Comparison of ENCODE assay signal across 1 cellular context in the genomic region with DNA sequence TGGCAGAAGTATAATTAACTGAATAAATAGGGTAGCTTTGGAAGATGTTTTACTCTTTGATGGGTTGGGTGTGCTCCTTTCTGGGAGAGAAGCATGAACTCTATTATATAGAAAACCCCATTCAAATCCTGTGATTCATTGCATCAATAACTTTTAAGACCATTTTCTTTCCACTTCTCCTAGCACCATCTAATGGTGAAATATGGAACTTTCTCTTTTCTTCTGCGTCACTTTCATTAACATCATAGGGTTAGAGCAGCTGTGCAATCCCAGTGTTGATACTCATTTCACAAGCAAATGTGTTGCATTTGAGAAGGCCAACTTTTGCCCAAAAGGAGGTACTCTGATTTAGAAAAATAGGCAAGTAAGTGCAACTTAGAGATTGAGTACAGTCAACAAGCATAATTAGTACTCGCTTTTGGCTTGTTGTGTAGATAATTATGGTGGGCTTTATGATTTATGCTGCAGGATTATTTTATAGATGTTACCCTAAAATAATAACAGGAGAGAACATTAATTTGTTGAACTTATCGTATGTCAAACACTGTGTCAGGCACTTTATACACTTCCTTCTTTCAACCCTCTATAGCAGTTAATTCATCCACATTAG.
TF ChIP-seq lines count a peak whose summit lies in the region.

No MANE protein-coding gene starts in this region.

TF ChIP-seq in K562, 482 proteins besides CTCF, POLR2A, EP300 and RAD21 (continued from another document and continues in another):
- TF ChIP-seq, protein P1, sequence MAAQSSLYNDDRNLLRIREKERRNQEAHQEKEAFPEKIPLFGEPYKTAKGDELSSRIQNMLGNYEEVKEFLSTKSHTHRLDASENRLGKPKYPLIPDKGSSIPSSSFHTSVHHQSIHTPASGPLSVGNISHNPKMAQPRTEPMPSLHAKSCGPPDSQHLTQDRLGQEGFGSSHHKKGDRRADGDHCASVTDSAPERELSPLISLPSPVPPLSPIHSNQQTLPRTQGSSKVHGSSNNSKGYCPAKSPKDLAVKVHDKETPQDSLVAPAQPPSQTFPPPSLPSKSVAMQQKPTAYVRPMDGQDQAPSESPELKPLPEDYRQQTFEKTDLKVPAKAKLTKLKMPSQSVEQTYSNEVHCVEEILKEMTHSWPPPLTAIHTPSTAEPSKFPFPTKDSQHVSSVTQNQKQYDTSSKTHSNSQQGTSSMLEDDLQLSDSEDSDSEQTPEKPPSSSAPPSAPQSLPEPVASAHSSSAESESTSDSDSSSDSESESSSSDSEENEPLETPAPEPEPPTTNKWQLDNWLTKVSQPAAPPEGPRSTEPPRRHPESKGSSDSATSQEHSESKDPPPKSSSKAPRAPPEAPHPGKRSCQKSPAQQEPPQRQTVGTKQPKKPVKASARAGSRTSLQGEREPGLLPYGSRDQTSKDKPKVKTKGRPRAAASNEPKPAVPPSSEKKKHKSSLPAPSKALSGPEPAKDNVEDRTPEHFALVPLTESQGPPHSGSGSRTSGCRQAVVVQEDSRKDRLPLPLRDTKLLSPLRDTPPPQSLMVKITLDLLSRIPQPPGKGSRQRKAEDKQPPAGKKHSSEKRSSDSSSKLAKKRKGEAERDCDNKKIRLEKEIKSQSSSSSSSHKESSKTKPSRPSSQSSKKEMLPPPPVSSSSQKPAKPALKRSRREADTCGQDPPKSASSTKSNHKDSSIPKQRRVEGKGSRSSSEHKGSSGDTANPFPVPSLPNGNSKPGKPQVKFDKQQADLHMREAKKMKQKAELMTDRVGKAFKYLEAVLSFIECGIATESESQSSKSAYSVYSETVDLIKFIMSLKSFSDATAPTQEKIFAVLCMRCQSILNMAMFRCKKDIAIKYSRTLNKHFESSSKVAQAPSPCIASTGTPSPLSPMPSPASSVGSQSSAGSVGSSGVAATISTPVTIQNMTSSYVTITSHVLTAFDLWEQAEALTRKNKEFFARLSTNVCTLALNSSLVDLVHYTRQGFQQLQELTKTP (IDR thresholded peaks at IDR 0.05; ENCODE audit: low read depth in 1 of 2, partially characterized antibody in 2 of 2): peak in 1 of 2 experiments; percentile 47
- TF ChIP-seq MECOM (CRISPR knock-in tag; IDR thresholded peaks at IDR 0.05): peak; percentile 28; the same call in 1 of the 2 replicates
- no peak for TF ChIP-seq ZKSCAN1 (IDR thresholded peaks at IDR 0.05; ENCODE audit: low read depth, low read length)
- TF ChIP-seq KDM1A (IDR thresholded peaks at IDR 0.05): peak; percentile 69 to 71
- TF ChIP-seq POLR2G (IDR thresholded peaks at IDR 0.05; ENCODE audit: low read depth, low read length): peak; percentile 72
- peak; percentile 87 for TF ChIP-seq ZNF23 (CRISPR knock-in tag; IDR thresholded peaks at IDR 0.05)
- TF ChIP-seq, protein P2, sequence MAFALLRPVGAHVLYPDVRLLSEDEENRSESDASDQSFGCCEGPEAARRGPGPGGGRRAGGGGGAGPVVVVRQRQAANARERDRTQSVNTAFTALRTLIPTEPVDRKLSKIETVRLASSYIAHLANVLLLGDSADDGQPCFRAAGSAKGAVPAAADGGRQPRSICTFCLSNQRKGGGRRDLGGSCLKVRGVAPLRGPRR (CRISPR knock-in tag; IDR thresholded peaks at IDR 0.05): no peak
- TF ChIP-seq POLR2AphosphoS2 (IDR thresholded peaks at IDR 0.05; ENCODE audit: low read length): peak; percentile 99
- TF ChIP-seq, protein P3, sequence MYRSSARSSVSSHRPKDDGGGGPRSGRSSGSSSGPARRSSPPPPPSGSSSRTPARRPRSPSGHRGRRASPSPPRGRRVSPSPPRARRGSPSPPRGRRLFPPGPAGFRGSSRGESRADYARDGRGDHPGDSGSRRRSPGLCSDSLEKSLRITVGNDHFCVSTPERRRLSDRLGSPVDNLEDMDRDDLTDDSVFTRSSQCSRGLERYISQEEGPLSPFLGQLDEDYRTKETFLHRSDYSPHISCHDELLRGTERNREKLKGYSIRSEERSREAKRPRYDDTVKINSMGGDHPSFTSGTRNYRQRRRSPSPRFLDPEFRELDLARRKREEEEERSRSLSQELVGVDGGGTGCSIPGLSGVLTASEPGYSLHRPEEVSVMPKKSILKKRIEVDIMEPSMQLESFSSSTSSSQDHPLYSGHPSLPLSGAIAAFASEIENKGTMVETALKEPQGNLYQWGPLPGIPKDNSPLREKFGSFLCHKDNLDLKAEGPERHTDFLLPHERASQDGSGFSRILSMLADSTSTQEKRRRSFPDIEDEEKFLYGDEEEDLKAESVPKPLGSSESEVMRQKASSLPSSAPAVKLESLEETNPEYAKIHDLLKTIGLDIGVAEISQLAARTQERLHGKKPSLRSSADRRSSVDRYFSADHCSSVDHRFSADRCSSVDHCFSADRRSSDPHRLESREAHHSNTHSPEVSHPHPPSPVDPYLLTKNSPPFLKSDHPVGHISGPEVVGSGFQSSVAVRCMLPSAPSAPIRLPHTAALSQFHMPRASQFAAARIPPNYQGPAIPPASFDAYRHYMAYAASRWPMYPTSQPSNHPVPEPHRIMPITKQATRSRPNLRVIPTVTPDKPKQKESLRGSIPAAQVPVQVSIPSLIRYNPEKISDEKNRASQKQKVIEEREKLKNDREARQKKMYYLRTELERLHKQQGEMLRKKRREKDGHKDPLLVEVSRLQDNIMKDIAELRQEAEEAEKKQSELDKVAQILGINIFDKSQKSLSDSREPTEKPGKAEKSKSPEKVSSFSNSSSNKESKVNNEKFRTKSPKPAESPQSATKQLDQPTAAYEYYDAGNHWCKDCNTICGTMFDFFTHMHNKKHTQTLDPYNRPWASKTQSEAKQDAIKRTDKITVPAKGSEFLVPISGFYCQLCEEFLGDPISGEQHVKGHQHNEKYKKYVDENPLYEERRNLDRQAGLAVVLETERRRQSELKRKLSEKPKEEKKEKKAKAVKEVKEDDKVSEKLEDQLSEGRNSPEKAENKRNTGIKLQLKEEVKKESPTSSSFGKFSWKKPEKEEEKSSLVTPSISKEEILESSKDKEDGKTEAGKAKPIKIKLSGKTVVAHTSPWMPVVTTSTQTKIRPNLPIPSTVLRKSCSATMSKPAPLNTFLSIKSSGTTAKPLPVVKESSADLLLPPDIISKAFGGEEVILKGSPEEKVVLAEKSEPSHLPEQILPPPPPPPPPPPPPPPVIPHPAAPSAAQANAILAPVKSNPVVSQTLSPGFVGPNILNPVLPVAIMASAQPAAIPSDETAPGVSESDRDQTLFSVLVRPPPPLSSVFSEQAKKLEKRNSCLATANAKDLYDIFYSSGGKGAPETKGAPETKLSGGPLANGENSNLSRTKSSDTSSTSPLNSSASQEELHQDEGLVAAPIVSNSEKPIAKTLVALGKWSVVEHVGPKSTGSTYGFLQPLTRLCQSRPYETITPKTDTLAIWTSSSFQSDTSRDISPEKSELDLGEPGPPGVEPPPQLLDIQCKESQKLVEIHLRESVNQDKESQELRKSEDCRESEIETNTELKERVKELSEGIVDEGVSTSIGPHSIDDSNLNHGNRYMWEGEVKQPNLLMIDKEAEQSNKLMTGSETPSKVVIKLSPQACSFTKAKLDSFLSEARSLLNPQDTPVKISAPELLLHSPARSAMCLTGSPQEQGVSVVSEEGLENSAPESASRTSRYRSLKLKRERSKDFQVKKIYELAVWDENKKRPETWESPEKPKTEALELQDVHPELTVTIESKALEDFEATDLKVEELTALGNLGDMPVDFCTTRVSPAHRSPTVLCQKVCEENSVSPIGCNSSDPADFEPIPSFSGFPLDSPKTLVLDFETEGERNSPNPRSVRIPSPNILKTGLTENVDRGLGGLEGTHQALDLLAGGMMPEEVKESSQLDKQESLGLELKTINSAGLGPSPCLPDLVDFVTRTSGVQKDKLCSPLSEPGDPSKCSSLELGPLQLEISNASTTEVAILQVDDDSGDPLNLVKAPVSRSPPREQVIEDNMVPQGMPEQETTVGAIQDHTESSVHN (IDR thresholded peaks at IDR 0.05; ENCODE audit: borderline replicate concordance in 1 of 2, low read depth in 1 of 2): 0 out of 4 replicates have a peak, but pooled peaks of 1 of the 2 experiments have one; percentile 25
- TF ChIP-seq ZBTB17 (CRISPR knock-in tag; IDR thresholded peaks at IDR 0.05): peak; percentile 74
- TF ChIP-seq, protein P4, sequence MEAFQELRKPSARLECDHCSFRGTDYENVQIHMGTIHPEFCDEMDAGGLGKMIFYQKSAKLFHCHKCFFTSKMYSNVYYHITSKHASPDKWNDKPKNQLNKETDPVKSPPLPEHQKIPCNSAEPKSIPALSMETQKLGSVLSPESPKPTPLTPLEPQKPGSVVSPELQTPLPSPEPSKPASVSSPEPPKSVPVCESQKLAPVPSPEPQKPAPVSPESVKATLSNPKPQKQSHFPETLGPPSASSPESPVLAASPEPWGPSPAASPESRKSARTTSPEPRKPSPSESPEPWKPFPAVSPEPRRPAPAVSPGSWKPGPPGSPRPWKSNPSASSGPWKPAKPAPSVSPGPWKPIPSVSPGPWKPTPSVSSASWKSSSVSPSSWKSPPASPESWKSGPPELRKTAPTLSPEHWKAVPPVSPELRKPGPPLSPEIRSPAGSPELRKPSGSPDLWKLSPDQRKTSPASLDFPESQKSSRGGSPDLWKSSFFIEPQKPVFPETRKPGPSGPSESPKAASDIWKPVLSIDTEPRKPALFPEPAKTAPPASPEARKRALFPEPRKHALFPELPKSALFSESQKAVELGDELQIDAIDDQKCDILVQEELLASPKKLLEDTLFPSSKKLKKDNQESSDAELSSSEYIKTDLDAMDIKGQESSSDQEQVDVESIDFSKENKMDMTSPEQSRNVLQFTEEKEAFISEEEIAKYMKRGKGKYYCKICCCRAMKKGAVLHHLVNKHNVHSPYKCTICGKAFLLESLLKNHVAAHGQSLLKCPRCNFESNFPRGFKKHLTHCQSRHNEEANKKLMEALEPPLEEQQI (IDR thresholded peaks at IDR 0.05): no peak
- no peak for TF ChIP-seq ELF4 (CRISPR knock-in tag; IDR thresholded peaks at IDR 0.05)
- TF ChIP-seq ASH1L (IDR thresholded peaks at IDR 0.05; ENCODE audit: borderline replicate concordance, low read depth, partially characterized antibody): no peak
- TF ChIP-seq GATAD2A (IDR thresholded peaks at IDR 0.05): peak; percentile 44; the same call in 1 of the 2 replicates
- no peak for TF ChIP-seq KLF16 (IDR thresholded peaks at IDR 0.05)
- TF ChIP-seq, protein P5, sequence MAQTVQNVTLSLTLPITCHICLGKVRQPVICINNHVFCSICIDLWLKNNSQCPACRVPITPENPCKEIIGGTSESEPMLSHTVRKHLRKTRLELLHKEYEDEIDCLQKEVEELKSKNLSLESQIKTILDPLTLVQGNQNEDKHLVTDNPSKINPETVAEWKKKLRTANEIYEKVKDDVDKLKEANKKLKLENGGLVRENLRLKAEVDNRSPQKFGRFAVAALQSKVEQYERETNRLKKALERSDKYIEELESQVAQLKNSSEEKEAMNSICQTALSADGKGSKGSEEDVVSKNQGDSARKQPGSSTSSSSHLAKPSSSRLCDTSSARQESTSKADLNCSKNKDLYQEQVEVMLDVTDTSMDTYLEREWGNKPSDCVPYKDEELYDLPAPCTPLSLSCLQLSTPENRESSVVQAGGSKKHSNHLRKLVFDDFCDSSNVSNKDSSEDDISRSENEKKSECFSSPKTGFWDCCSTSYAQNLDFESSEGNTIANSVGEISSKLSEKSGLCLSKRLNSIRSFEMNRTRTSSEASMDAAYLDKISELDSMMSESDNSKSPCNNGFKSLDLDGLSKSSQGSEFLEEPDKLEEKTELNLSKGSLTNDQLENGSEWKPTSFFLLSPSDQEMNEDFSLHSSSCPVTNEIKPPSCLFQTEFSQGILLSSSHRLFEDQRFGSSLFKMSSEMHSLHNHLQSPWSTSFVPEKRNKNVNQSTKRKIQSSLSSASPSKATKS (CRISPR knock-in tag; IDR thresholded peaks at IDR 0.05): peak; percentile 11; the same call in 1 of the 2 replicates
- TF ChIP-seq ARID2 (IDR thresholded peaks at IDR 0.05): peak; percentile 67; the same call in 1 of the 2 replicates
- TF ChIP-seq CAMTA2 (CRISPR knock-in tag; conservative IDR thresholded peaks at IDR 0.05): peak; percentile 64
- peak; percentile 18 for TF ChIP-seq BRD9 (IDR thresholded peaks at IDR 0.05; ENCODE audit: low read depth, partially characterized antibody)
- peak; percentile 78 for TF ChIP-seq POLR2H (tag; IDR thresholded peaks at IDR 0.05; ENCODE audit: low read depth)
- TF ChIP-seq ZNF3 (CRISPR knock-in tag; IDR thresholded peaks at IDR 0.05): peak; percentile 78; the same call in 1 of the 2 replicates
- TF ChIP-seq, protein P6, sequence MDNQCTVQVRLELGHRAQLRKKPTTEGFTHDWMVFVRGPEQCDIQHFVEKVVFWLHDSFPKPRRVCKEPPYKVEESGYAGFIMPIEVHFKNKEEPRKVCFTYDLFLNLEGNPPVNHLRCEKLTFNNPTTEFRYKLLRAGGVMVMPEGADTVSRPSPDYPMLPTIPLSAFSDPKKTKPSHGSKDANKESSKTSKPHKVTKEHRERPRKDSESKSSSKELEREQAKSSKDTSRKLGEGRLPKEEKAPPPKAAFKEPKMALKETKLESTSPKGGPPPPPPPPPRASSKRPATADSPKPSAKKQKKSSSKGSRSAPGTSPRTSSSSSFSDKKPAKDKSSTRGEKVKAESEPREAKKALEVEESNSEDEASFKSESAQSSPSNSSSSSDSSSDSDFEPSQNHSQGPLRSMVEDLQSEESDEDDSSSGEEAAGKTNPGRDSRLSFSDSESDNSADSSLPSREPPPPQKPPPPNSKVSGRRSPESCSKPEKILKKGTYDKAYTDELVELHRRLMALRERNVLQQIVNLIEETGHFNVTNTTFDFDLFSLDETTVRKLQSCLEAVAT (IDR thresholded peaks at IDR 0.05): peak; percentile 65 to 93; a peak in 3 of 4 replicates
- no peak for TF ChIP-seq PCBP1 (IDR thresholded peaks at IDR 0.05; ENCODE audit: low read depth, low read length, poor library complexity, severe bottlenecking)
- peak; percentile 67 for TF ChIP-seq ZNF324 (CRISPR knock-in tag; IDR thresholded peaks at IDR 0.05)
- peak in 1 of 2 experiments; percentile 84; a peak in 2 of 4 replicates for TF ChIP-seq RCOR1 (IDR thresholded peaks at IDR 0.05; ENCODE audit: borderline replicate concordance in 1 of 2, low read depth in 2 of 2, low read length in 2 of 2)
- TF ChIP-seq, protein P7, sequence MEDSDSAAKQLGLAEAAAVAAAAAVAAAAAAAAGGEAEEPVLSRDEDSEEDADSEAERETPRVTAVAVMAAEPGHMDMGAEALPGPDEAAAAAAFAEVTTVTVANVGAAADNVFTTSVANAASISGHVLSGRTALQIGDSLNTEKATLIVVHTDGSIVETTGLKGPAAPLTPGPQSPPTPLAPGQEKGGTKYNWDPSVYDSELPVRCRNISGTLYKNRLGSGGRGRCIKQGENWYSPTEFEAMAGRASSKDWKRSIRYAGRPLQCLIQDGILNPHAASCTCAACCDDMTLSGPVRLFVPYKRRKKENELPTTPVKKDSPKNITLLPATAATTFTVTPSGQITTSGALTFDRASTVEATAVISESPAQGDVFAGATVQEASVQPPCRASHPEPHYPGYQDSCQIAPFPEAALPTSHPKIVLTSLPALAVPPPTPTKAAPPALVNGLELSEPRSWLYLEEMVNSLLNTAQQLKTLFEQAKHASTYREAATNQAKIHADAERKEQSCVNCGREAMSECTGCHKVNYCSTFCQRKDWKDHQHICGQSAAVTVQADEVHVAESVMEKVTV (CRISPR knock-in tag; IDR thresholded peaks at IDR 0.05): peak; percentile 82; the same call in 1 of the 2 replicates
- TF ChIP-seq LEF1 (IDR thresholded peaks at IDR 0.05): peak; percentile 37; the same call in 1 of the 2 replicates
- 0 out of 2 replicates have a peak, but pooled peaks have one; percentile 43 for TF ChIP-seq ZZZ3 (IDR thresholded peaks at IDR 0.05)
- TF ChIP-seq NBN (IDR thresholded peaks at IDR 0.05; ENCODE audit: low read depth): peak; percentile 76; the same call in 1 of the 2 replicates
- TF ChIP-seq EHMT2 (IDR thresholded peaks at IDR 0.05): peak; percentile 27; the same call in 1 of the 2 replicates
- TF ChIP-seq FOXM1 (IDR thresholded peaks at IDR 0.05; ENCODE audit: low read depth): 0 out of 2 replicates have a peak, but pooled peaks have one; percentile 15
- no peak for TF ChIP-seq FOXM1 (CRISPR knock-in tag; IDR thresholded peaks at IDR 0.05; ENCODE audit: low read depth)
- TF ChIP-seq POLR2AphosphoS5 (IDR thresholded peaks at IDR 0.05; ENCODE audit: control insufficient read depth, insufficient read depth, low read depth, low read length): peak; percentile 70
- peak; percentile 30; the same call in 1 of the 2 replicates for TF ChIP-seq HDGF (IDR thresholded peaks at IDR 0.05)
- no peak for TF ChIP-seq EZH2 (IDR thresholded peaks at IDR 0.05; ENCODE audit: borderline replicate concordance, low read depth, low read length)
